21 cellular contexts compared by ENCODE assay signal in the genomic region with DNA sequence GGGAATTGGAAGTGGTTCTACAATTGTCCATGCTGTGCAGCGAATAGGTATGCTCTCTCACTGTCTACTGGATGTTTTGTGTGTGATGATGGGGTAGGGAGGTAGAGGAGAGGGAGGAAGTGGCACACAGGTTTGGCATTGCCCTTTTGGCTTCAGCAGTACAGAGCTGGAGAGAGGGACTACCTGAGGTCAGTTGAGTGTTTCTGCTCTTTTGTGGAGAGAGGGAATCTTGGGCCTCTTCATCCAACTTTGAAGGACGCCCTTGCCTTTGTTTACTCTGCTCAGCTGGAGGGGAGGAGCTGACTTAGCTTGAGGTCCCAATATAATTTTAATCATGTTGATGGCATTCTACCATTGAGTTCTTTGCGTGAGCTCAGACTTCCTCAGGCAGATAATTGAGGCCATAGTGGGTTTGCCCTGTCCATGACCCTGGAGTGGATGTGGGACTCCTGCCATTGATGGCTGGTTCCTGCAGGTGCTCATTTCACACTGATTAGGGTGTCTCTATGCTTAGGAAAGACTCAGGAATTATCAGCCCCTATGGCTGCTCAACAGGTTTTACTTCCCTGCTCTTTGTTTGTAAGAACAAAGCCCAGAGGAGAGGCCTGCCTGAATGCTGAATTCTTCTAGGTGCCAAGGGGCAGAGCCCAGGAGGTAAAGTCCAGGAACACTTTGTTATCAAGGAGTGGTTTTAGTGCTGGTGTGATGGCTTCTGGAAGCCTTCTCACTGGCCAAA. TPM values are rescaled to one million over a fixed set of nuclear protein-coding genes. Genes with fewer than 3 reads are reported as not detected.
A peak's percentile ranks its signal among the peaks of the same experiment; 100 is the strongest.
DNase-seq lines count a peak whose midpoint lies in the region; ATAC-seq and TF ChIP-seq lines count a peak whose summit lies in the region.
"Had no signal": no experiment of that assay in that cellular context is flagged by ENCODE, and none has a peak within 500 bp of the region (broad histone marks: within the 10 kb centered on the region; RNA-seq: fewer than 3 reads in every experiment).

No MANE protein-coding gene starts in this region.

- H3K36me3 ChIP-seq in esophagus (ENCODE audit: control insufficient read depth in 2 of 2, insufficient read depth in 2 of 2, low read length in 1 of 2) (peaks cover 3 to 8% of the 10 kb centered on the region in 2 donors), muscle layer of duodenum (ENCODE audit: control insufficient read depth in 1 of 2, insufficient read depth in 2 of 2, low read length in 2 of 2) (peaks cover 20 to 21% of the 10 kb centered on the region in 2 donors), mammary epithelial cell (ENCODE audit: insufficient read depth, low read length) (no peaks in the 10 kb centered on the region)

- intact Hi-C loops in mammary epithelial cell (cut with micrococcal nuclease) = no loop called here

- no peaks in the 10 kb centered on the region for H3K27me3 Mint-ChIP-seq in activated naive CD8-positive, alpha-beta T cell treated with anti-CD3 and anti-CD28 coated beads, Interleukin-2, amount 50 U/mL, for 24 hours
- H3K27me3 Mint-ChIP-seq: activated CD8-positive, alpha-beta memory T cell treated with anti-CD3 and anti-CD28 coated beads, Interleukin-2, amount 10 ng/mL, durations not matched to agents 7 days and 5 days; CD4-positive, alpha-beta T cell; memory B cell; stimulated activated naive CD8-positive, alpha-beta T cell treated with anti-CD3 and anti-CD28 coated beads, Interleukin-15, Interleukin-2, amounts not matched to agents 100 ng/mL and 50 ng/mL, for 24 hours had no signal

- H3K27ac ChIP-seq in C4-2B (peak overlapping the region; percentile 52), esophagus (ENCODE audit: low read depth in 2 of 2, low read length in 1 of 2) (peak overlapping the region; percentile 67 to 79), muscle layer of duodenum (ENCODE audit: low read length) (peak overlapping the region; percentile 32), mammary epithelial cell (ENCODE audit: insufficient read depth, low read depth, low read length) (no peak overlapping the region)
- H3K27ac ChIP-seq: SJCRH30 had no signal

- peaks cover 49% of the 10 kb centered on the region for H3K79me2 ChIP-seq in mammary epithelial cell (ENCODE audit: insufficient read depth, low read length)

- H2AFZ ChIP-seq in mammary epithelial cell (ENCODE audit: low read depth, low read length) = no peak overlapping the region

- H3K4me3 ChIP-seq in LNCaP clone FGC (ENCODE audit: low read depth, low read length) (peak overlapping the region; percentile 6; the same call in 1 of the 2 replicates), esophagus (ENCODE audit: low read depth in 1 of 2, low read length in 2 of 2) (no peak overlapping the region), muscle layer of duodenum (ENCODE audit: low read depth in 1 of 2, low read length in 2 of 2) (no peak overlapping the region), mammary epithelial cell (replicated peaks in 1 of 3; ENCODE audit: insufficient read depth in 1 of 3, low read depth in 2 of 3, low read length in 3 of 3) (no peak overlapping the region)
- H3K4me3 ChIP-seq: SJCRH30 had no signal

- no peak for TF ChIP-seq CTCF in C4-2B (conservative IDR thresholded peaks at IDR 0.05)
- TF ChIP-seq CTCF in LNCaP clone FGC (IDR thresholded peaks at IDR 0.05; ENCODE audit: control insufficient read depth, extremely low read depth, insufficient read depth) = no peak
- TF ChIP-seq CTCF in mammary epithelial cell (conservative IDR thresholded peaks at IDR 0.05 in 1 of 2, IDR thresholded peaks at IDR 0.05 in 1 of 2; ENCODE audit: extremely low read depth in 1 of 2, insufficient read depth in 1 of 2, low read depth in 1 of 2, low read length in 2 of 2) = no peak

- CTCF ChIA-PET in mammary epithelial cell (lab: Charles Lee; ENCODE audit: low non-redundant PET) = no interaction called here

- H3K4me1 Mint-ChIP-seq in activated naive CD8-positive, alpha-beta T cell treated with anti-CD3 and anti-CD28 coated beads, Interleukin-2, amount 50 U/mL, for 24 hours = peaks cover 38% of the 10 kb centered on the region

- H3K4me1 ChIP-seq in esophagus (ENCODE audit: control insufficient read depth in 2 of 2, insufficient read depth in 2 of 2, low read length in 1 of 2) (peaks cover 0 to 5% of the 10 kb centered on the region in 2 donors), muscle layer of duodenum (ENCODE audit: control insufficient read depth in 1 of 2, insufficient read depth in 2 of 2, low read length in 2 of 2) (peaks cover 0 to 2% of the 10 kb centered on the region in 2 donors), mammary epithelial cell (ENCODE audit: insufficient read depth, low read length) (no peaks in the 10 kb centered on the region)
- H3K4me1 ChIP-seq: SJCRH30 had no signal

- H3K9me3 ChIP-seq in esophagus (ENCODE audit: control insufficient read depth in 2 of 2, insufficient read depth in 1 of 2, low read depth in 1 of 2, low read length in 1 of 2) (no peaks in the 10 kb centered on the region), muscle layer of duodenum (ENCODE audit: control insufficient read depth in 1 of 2, low read length in 2 of 2) (no peaks in the 10 kb centered on the region), mammary epithelial cell (replicated peaks; ENCODE audit: insufficient read depth, low read length) (no peaks in the 10 kb centered on the region)
- H3K9me3 ChIP-seq: SJCRH30 had no signal

- dilution Hi-C loops in mammary epithelial cell (cut with HindIII; ENCODE audit: low sequenced_read_pairs) = no loop called here

- DNase-seq in LNCaP clone FGC (ENCODE audit: low read depth) (peak; percentile 71), GM19238 (ENCODE audit: insufficient read length, low spot score) (no peak), mammary epithelial cell (no peak), NCI-H2107 treated with DMSO at 0.1 percent for 48 hours (lab: John Stamatoyannopoulos, UW; ENCODE audit: unreplicated experiment) (no peak)
- DNase-seq in activated naive CD8-positive, alpha-beta T cell treated with anti-CD3 and anti-CD28 coated beads, Interleukin-2, amount 50 U/mL, for 24 hours = no peak
- DNase-seq: activated CD4-positive, alpha-beta T cell treated with anti-CD3 and anti-CD28 coated beads for 1 hour; activated CD8-positive, alpha-beta memory T cell treated with anti-CD3 and anti-CD28 coated beads, Interleukin-2, amount 10 ng/mL, durations not matched to agents 7 days and 5 days; activated gamma-delta T cell; amygdala; CD4-positive, alpha-beta T cell; cerebellar nuclear complex; DMS79; HCEC 1CT; NCI-H1694 treated with DMSO at 0.1 percent for 48 hours; NCI-H446 treated with DMSO at 0.1 percent for 48 hours; SJCRH30 had no signal

- no peak overlapping the region for H3K4me2 ChIP-seq in mammary epithelial cell (ENCODE audit: insufficient read depth, low read depth, low read length)

- in situ Hi-C loops in mammary epithelial cell (cut with MboI; ENCODE audit: low sequenced_read_pairs in 2 of 2) = no loop called here

- no peak for ATAC-seq in activated naive CD8-positive, alpha-beta T cell treated with anti-CD3 and anti-CD28 coated beads, Interleukin-2, amount 50 U/mL, for 24 hours
- ATAC-seq: activated CD8-positive, alpha-beta memory T cell treated with anti-CD3 and anti-CD28 coated beads, Interleukin-2, amount 10 ng/mL, durations not matched to agents 7 days and 5 days had no signal

- no TSS peak for BruUV-seq in mammary epithelial cell (replicated peaks; lab: Mats Ljungman, UMichigan)

- H3K36me3 Mint-ChIP-seq in activated naive CD8-positive, alpha-beta T cell treated with anti-CD3 and anti-CD28 coated beads, Interleukin-2, amount 50 U/mL, for 24 hours (ENCODE audit: low read depth) = peaks cover 49% of the 10 kb centered on the region

- H3K9me3 Mint-ChIP-seq in activated naive CD8-positive, alpha-beta T cell treated with anti-CD3 and anti-CD28 coated beads, Interleukin-2, amount 50 U/mL, for 24 hours = peaks cover 1% of the 10 kb centered on the region
- H3K9me3 Mint-ChIP-seq: CD4-positive, alpha-beta T cell; memory B cell; stimulated activated naive CD8-positive, alpha-beta T cell treated with anti-CD3 and anti-CD28 coated beads, Interleukin-15, Interleukin-2, amounts not matched to agents 100 ng/mL and 50 ng/mL, for 24 hours had no signal

- WGBS in esophagus, 2 donors = 73% methylated on average over 3 of the region's 3 CpGs
- WGBS in mammary epithelial cell (ENCODE audit: low coverage, missing lambda C conversion rate) = 98% methylated on average over 3 of the region's 3 CpGs

- no peak overlapping the region for H3K27ac Mint-ChIP-seq in activated naive CD8-positive, alpha-beta T cell treated with anti-CD3 and anti-CD28 coated beads, Interleukin-2, amount 50 U/mL, for 24 hours
- H3K27ac Mint-ChIP-seq: activated CD8-positive, alpha-beta memory T cell treated with anti-CD3 and anti-CD28 coated beads, Interleukin-2, amount 10 ng/mL, durations not matched to agents 7 days and 5 days; memory B cell; stimulated activated naive CD8-positive, alpha-beta T cell treated with anti-CD3 and anti-CD28 coated beads, Interleukin-15, Interleukin-2, amounts not matched to agents 100 ng/mL and 50 ng/mL, for 24 hours had no signal

- H4K20me1 ChIP-seq in mammary epithelial cell (ENCODE audit: insufficient read depth, low read length) = no peaks in the 10 kb centered on the region

- H3K4me3 Mint-ChIP-seq in activated naive CD8-positive, alpha-beta T cell treated with anti-CD3 and anti-CD28 coated beads, Interleukin-2, amount 50 U/mL, for 24 hours = no peak overlapping the region
- H3K4me3 Mint-ChIP-seq: activated CD8-positive, alpha-beta memory T cell treated with anti-CD3 and anti-CD28 coated beads, Interleukin-2, amount 10 ng/mL, durations not matched to agents 7 days and 5 days; CD4-positive, alpha-beta T cell; memory B cell; stimulated activated naive CD8-positive, alpha-beta T cell treated with anti-CD3 and anti-CD28 coated beads, Interleukin-15, Interleukin-2, amounts not matched to agents 100 ng/mL and 50 ng/mL, for 24 hours had no signal

- H3K27me3 ChIP-seq in esophagus (ENCODE audit: control insufficient read depth in 1 of 2, insufficient read depth in 2 of 2, low read length in 2 of 2) (no peaks in the 10 kb centered on the region), muscle layer of duodenum (ENCODE audit: low read depth, low read length) (no peaks in the 10 kb centered on the region), mammary epithelial cell (ENCODE audit: insufficient read depth, low read length) (no peaks in the 10 kb centered on the region)
- H3K27me3 ChIP-seq: SJCRH30 had no signal

- no peak overlapping the region for H3K9ac ChIP-seq in mammary epithelial cell (ENCODE audit: insufficient read depth, low read length)

RNA-seq across cellular contexts. Expression of gene RPIA, which starts 7.2 kb away (rescaled TPM):
- polyA plus RNA-seq in esophagus (10 to 100 TPM; 18.9 to 20.1 TPM), mammary epithelial cell (6.1 TPM)
- total RNA-seq in mammary epithelial cell = 10 to 100 TPM in 1 of 2 donors, 1 to 10 TPM in 1; 5.8 to 11.4 TPM
- 5.2 TPM for polyA minus RNA-seq in mammary epithelial cell
